Comparison of ENCODE assay signal across 8 cellular contexts in the genomic region with DNA sequence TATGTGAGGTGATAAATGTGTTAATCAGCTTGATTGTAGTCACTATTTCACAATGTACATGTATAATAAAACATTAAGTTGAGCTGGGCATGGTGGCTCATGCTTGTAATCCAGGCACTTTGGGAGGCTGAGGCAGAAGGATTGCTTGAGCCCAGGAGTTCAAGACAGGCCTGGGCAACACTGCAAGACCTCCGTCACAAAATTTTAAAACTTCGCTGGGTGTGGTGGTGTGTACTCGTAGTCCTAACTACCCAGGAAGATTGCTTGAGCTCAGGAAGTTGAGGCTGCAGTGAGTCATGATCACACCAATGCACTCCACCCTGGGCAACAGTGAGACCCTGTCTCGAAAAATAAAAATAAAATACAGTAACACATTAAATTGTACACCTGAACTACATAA. TPM values are rescaled to one million over a fixed set of nuclear protein-coding genes. Genes with fewer than 3 reads are reported as not detected.
A peak's percentile ranks its signal among the peaks of the same experiment; 100 is the strongest.
DNase-seq lines count a peak whose midpoint lies in the region; ATAC-seq, FAIRE-seq and TF ChIP-seq lines count a peak whose summit lies in the region.
"Had no signal": no experiment of that assay in that cellular context is flagged by ENCODE, and none has a peak within 500 bp of the region (broad histone marks: within the 10 kb centered on the region; RNA-seq: fewer than 3 reads in every experiment).

No MANE protein-coding gene starts in this region.

- no peak overlapping the region for H3K27ac Mint-ChIP-seq in astrocyte (ENCODE audit: unreplicated experiment)

- no peak overlapping the region for H3K4me3 Mint-ChIP-seq in astrocyte (ENCODE audit: unreplicated experiment)

- no peaks in the 10 kb centered on the region for H3K27me3 Mint-ChIP-seq in astrocyte (ENCODE audit: low read depth, unreplicated experiment)

- H3K4me2 ChIP-seq in astrocyte (ENCODE audit: low read length) = peak overlapping the region; percentile 17

- peaks cover 5% of the 10 kb centered on the region for H3K36me3 Mint-ChIP-seq in astrocyte (ENCODE audit: low read depth, unreplicated experiment)

- peaks cover 17% of the 10 kb centered on the region for H3K4me1 Mint-ChIP-seq in astrocyte (ENCODE audit: low read depth, unreplicated experiment)

- no peak overlapping the region for H2AFZ ChIP-seq in astrocyte (ENCODE audit: low read depth, low read length)

- no peak for FAIRE-seq in astrocyte (lab: Jason Lieb, UNC)

- no peaks in the 10 kb centered on the region for H3K79me2 ChIP-seq in astrocyte (ENCODE audit: insufficient read depth, low read length)

- H3K9me3 Mint-ChIP-seq in astrocyte (ENCODE audit: unreplicated experiment) = no peaks in the 10 kb centered on the region

- H4K20me1 ChIP-seq in astrocyte (ENCODE audit: insufficient read depth, low read length) = no peaks in the 10 kb centered on the region

- no peak for ATAC-seq in HG02885 (IDR thresholded peaks at IDR 0.05; ENCODE audit: poor library complexity, unreplicated experiment)

- DNase-seq in ELR (ENCODE audit: low read depth) (peak; percentile 76), NOMO-1 treated with dmso at 0.1 percent for 144 hours (lab: John Stamatoyannopoulos, UW; ENCODE audit: unreplicated experiment) (peak; percentile 32), astrocyte (ENCODE audit: low read depth) (peak; percentile 23), lung microvascular endothelial cell (ENCODE audit: low read depth in 2 of 2) (peak; percentile 74 to 94), MG63 (no peak), GM19240 (ENCODE audit: insufficient read length, low spot score) (no peak)
- DNase-seq: SHP77 had no signal

- peaks cover 9% of the 10 kb centered on the region for H3K4me1 ChIP-seq in astrocyte (ENCODE audit: insufficient read depth, low read length)

- H3K9ac ChIP-seq in astrocyte (ENCODE audit: low read length) = no peak overlapping the region

- H3K4me3 ChIP-seq in astrocyte (ENCODE audit: insufficient read depth, low read depth, low read length) = no peak overlapping the region
- H3K4me3 ChIP-seq in MG63 = no peak overlapping the region

- peaks cover 31% of the 10 kb centered on the region for H3K36me3 ChIP-seq in astrocyte (ENCODE audit: insufficient read depth, low read length)
- H3K36me3 ChIP-seq in MG63 = peaks cover 3% of the 10 kb centered on the region

- H3K27ac ChIP-seq in astrocyte (ENCODE audit: low read depth, low read length) = peak overlapping the region; percentile 28

- no peaks in the 10 kb centered on the region for H3K27me3 ChIP-seq in astrocyte (ENCODE audit: insufficient read depth, low read length)
- no peaks in the 10 kb centered on the region for H3K27me3 ChIP-seq in MG63

- TF ChIP-seq CTCF in astrocyte (IDR thresholded peaks at IDR 0.05; ENCODE audit: insufficient read depth, low read depth, low read length) = no peak

- no peaks in the 10 kb centered on the region for H3K9me3 ChIP-seq in astrocyte (ENCODE audit: insufficient read depth, low read depth, low read length)
- no peaks in the 10 kb centered on the region for H3K9me3 ChIP-seq in MG63

RNA-seq across cellular contexts. Expression of a gene that starts 20.1 kb away (rescaled TPM):
- total RNA-seq in astrocyte = 12.0 and 13.5 TPM in 2 replicates
- total RNA-seq in lung microvascular endothelial cell = 7.6 and 9.9 TPM in 2 replicates
- total RNA-seq in MG63 (2014; rRNA removed; shearing (Covaris generic); ENCODE audit: low replicate concordance) = 17.5 and 20.9 TPM in 2 replicates

RNA-seq across cellular contexts. Expression of a gene that starts 20.2 kb away (rescaled TPM):
- total RNA-seq in astrocyte (4.4 and 5.5 TPM in 2 replicates), lung microvascular endothelial cell (2.4 and 3.2 TPM in 2 replicates)
- 0.52 and 3.3 TPM in 2 replicates for total RNA-seq in MG63 (2014; rRNA removed; shearing (Covaris generic); ENCODE audit: low replicate concordance)

RNA-seq across cellular contexts. Expression of a gene that starts 21.8 kb away (rescaled TPM):
- total RNA-seq in astrocyte = 15.2 and 15.9 TPM in 2 replicates
- total RNA-seq in lung microvascular endothelial cell = 14.6 and 16.3 TPM in 2 replicates
- 32.3 and 34.9 TPM in 2 replicates for total RNA-seq in MG63 (2014; rRNA removed; shearing (Covaris generic); ENCODE audit: low replicate concordance)

RNA-seq across cellular contexts. Expression of a gene that starts 43.1 kb away (rescaled TPM):
- total RNA-seq in astrocyte = not detected in 2 replicates
- not detected in 2 replicates for total RNA-seq in lung microvascular endothelial cell
- not detected in 2 replicates for total RNA-seq in MG63 (2014; rRNA removed; shearing (Covaris generic); ENCODE audit: low replicate concordance)

Comparison
In these comparisons a context has a peak if more than half of its experiments do, and no peak if none do; other contexts are left out.
1. DNase-seq: peak in ELR (single experiment), NOMO-1 treated with dmso at 0.1 percent for 144 hours (single experiment), astrocyte (single experiment) and lung microvascular endothelial cell (2 of 2); none in MG63 (single experiment) and GM19240 (single experiment).